12 cellular contexts compared by ENCODE assay signal in the genomic region with DNA sequence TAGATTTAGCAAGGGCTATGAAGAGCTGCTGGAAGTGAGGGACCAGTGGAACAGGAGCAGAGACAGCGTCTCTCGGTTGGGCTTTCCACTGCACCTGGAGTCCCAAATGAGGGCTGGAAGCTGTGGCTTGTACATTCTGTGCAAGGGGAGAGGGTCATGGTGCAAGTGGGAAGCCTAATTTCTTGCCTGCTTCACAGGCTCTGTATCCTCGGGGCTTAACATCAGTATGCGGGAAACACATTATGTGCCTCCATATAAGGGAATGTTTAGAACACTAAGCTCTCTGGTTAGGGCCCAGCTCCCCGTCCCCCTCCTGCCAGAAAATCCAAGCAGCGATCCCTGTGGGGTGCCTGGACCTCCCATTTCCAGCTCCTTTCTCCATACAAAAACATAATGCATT.
DNase-seq lines count a peak whose midpoint lies in the region; ATAC-seq and TF ChIP-seq lines count a peak whose summit lies in the region.
"Had no signal": no experiment of that assay in that cellular context is flagged by ENCODE, and none has a peak within 500 bp of the region (broad histone marks: within the 10 kb centered on the region; RNA-seq: fewer than 3 reads in every experiment).

No MANE protein-coding gene starts in this region.

- H3K4me3 Mint-ChIP-seq in activated T-helper 17 cell treated with anti-CD3 and anti-CD28 coated beads, Interleukin-2, amount 50 U/mL, for 72 hours = no peak overlapping the region
- H3K4me3 Mint-ChIP-seq: activated T-helper 1 cell treated with anti-CD3 and anti-CD28 coated beads, Interleukin-12 subunit alpha, Interleukin-12 subunit beta, Interleukin-2, Interleukin-4 antibody, amounts not matched to agents 30 ng/mL and 10 ng/mL and 1 ng/mL, durations not matched to agents 14 hours and 24 hours and 36 hours had no signal

- peaks cover 98% of the 10 kb centered on the region for H3K36me3 Mint-ChIP-seq in activated T-helper 17 cell treated with anti-CD3 and anti-CD28 coated beads, Interleukin-2, amount 50 U/mL, for 72 hours (ENCODE audit: low read depth)

- WGBS in sigmoid colon, 2 donors = 77 to 87% methylated on average over 6 of the region's 6 CpGs

- H3K27ac ChIP-seq in sigmoid colon = peak overlapping the region; percentile 75 to 87 (median 85)

- peaks cover 2% of the 10 kb centered on the region for H3K4me1 Mint-ChIP-seq in activated T-helper 17 cell treated with anti-CD3 and anti-CD28 coated beads, Interleukin-2, amount 50 U/mL, for 72 hours

- TF ChIP-seq POLR2A in sigmoid colon (IDR thresholded peaks at IDR 0.05) = no peak

- TF ChIP-seq CTCF in sigmoid colon (IDR thresholded peaks at IDR 0.05) = no peak

- H3K36me3 ChIP-seq in sigmoid colon = no peaks in the 10 kb centered on the region

- intact Hi-C loops in sigmoid colon (cut with DNase I) = no loop called here

- H3K27me3 Mint-ChIP-seq in activated T-helper 17 cell treated with anti-CD3 and anti-CD28 coated beads, Interleukin-2, amount 50 U/mL, for 72 hours = no peaks in the 10 kb centered on the region

- H3K4me1 ChIP-seq in sigmoid colon = peaks cover 0 to 87% (median 63%) of the 10 kb centered on the region in 4 donors

- no peaks in the 10 kb centered on the region for H3K9me3 ChIP-seq in sigmoid colon

- H3K9me3 Mint-ChIP-seq in activated T-helper 17 cell treated with anti-CD3 and anti-CD28 coated beads, Interleukin-2, amount 50 U/mL, for 72 hours = no peaks in the 10 kb centered on the region
- H3K9me3 Mint-ChIP-seq: activated T-helper 1 cell treated with anti-CD3 and anti-CD28 coated beads, Interleukin-12 subunit alpha, Interleukin-12 subunit beta, Interleukin-2, Interleukin-4 antibody, amounts not matched to agents 30 ng/mL and 10 ng/mL and 1 ng/mL, durations not matched to agents 14 hours and 24 hours and 36 hours had no signal

- no peak for ATAC-seq in activated T-helper 17 cell treated with anti-CD3 and anti-CD28 coated beads, Interleukin-2, amount 50 U/mL, for 72 hours (replicated peaks)

- no peak for TF ChIP-seq EP300 in sigmoid colon (IDR thresholded peaks at IDR 0.05)

- no peaks in the 10 kb centered on the region for H3K27me3 ChIP-seq in sigmoid colon

- H3K4me3 ChIP-seq in sigmoid colon = no peak overlapping the region

- peak overlapping the region; percentile 39 for H3K27ac Mint-ChIP-seq in activated T-helper 17 cell treated with anti-CD3 and anti-CD28 coated beads, Interleukin-2, amount 50 U/mL, for 72 hours
- H3K27ac Mint-ChIP-seq: activated T-helper 1 cell treated with anti-CD3 and anti-CD28 coated beads, Interleukin-12 subunit alpha, Interleukin-12 subunit beta, Interleukin-2, Interleukin-4 antibody, amounts not matched to agents 30 ng/mL and 10 ng/mL and 1 ng/mL, durations not matched to agents 14 hours and 24 hours and 36 hours had no signal

- DNase-seq in HCEC 1CT (peak; percentile 73), iris pigment epithelial cell (ENCODE audit: low read depth) (peak; percentile 41), sigmoid colon (peak; percentile 71), activated gamma-delta T cell (lab: John Stamatoyannopoulos, UW) (no peak), NCI-H146 treated with DMSO at 0.1 percent for 48 hours (lab: John Stamatoyannopoulos, UW; ENCODE audit: unreplicated experiment) (no peak), cerebellum (ENCODE audit: low spot score) (no peak)
- DNase-seq: hypothalamus; NCI-H187; OCI-M1; stimulated activated CD4-positive, alpha-beta T cell treated with anti-CD3 and anti-CD28 coated beads, Interleukin-2, amount 100 ng/mL, for 48 hours had no signal

Comparison
In these comparisons a context has a peak if more than half of its experiments do, and no peak if none do; other contexts are left out.
1. DNase-seq: peak in HCEC 1CT (single experiment), iris pigment epithelial cell (single experiment) and sigmoid colon (single experiment); none in activated gamma-delta T cell (single experiment), NCI-H146 treated with DMSO at 0.1 percent for 48 hours (single experiment) and cerebellum (single experiment).